18 cellular contexts compared by ENCODE assay signal in genomic region chr16:35751191-35751941, GRCh38.
"Had no signal": no experiment of that assay in that cellular context is flagged by ENCODE, and none has a peak within 500 bp of the region (broad histone marks: within the 10 kb centered on the region; RNA-seq: fewer than 3 reads in every experiment).

No MANE protein-coding gene starts in this region.

- ATAC-seq: activated CD8-positive, alpha-beta T cell treated with anti-CD3 and anti-CD28 coated beads for 36 hours; activated T-helper 17 cell treated with anti-CD3 and anti-CD28 coated beads, Interleukin-2, amount 50 U/mL, for 72 hours; pancreas; right lobe of liver; stimulated activated effector memory CD8-positive, alpha-beta T cell treated with anti-CD3 and anti-CD28 coated beads, Interleukin-12 subunit alpha, Interleukin-12 subunit beta, amount 100 ng/mL, for 72 hours had no signal

- H3K9me3 ChIP-seq: pancreas, right lobe of liver had no signal

- H3K4me1 ChIP-seq: neural progenitor cell, pancreas, right lobe of liver, stomach had no signal

- DNase-seq: activated CD4-positive, alpha-beta T cell treated with anti-CD3 and anti-CD28 coated beads, Interleukin-2, amount 10 ng/mL, durations not matched to agents 24 days and 14 days; activated CD8-positive, alpha-beta T cell treated with anti-CD3 and anti-CD28 coated beads for 36 hours; activated naive CD4-positive, alpha-beta T cell treated with anti-CD3 and anti-CD28 coated beads for 36 hours; activated T-cell treated with anti-CD3 and anti-CD28 coated beads, Interleukin-2, amount 50 U/mL, for 1 hour; aorta; effector CD4-positive, alpha-beta T cell; esophagus squamous epithelium; immature natural killer cell; naive B cell; right lobe of liver; stimulated activated CD4-positive, alpha-beta T cell treated with anti-CD3 and anti-CD28 coated beads, Interleukin-4, amount 100 ng/mL, for 24 hours; stomach; T1000 had no signal

- FAIRE-seq: pancreas had no signal

- H3K4me2 ChIP-seq: neural progenitor cell, smooth muscle cell had no signal

- H3K36me3 ChIP-seq: esophagus squamous epithelium, neural progenitor cell, pancreas, right lobe of liver, stomach had no signal

- H2AFZ ChIP-seq: neural progenitor cell had no signal

- H3K4me3 ChIP-seq: neural progenitor cell, pancreas, right lobe of liver, smooth muscle cell, stomach had no signal

- H3K27me3 ChIP-seq: esophagus squamous epithelium, neural progenitor cell, pancreas, right lobe of liver, stomach had no signal

- H3K27ac ChIP-seq: neural progenitor cell, pancreas, right lobe of liver, stomach had no signal

- H3K9ac ChIP-seq: neural progenitor cell had no signal
